Comparison of ENCODE assay signal across 14 cellular contexts in the genomic region with DNA sequence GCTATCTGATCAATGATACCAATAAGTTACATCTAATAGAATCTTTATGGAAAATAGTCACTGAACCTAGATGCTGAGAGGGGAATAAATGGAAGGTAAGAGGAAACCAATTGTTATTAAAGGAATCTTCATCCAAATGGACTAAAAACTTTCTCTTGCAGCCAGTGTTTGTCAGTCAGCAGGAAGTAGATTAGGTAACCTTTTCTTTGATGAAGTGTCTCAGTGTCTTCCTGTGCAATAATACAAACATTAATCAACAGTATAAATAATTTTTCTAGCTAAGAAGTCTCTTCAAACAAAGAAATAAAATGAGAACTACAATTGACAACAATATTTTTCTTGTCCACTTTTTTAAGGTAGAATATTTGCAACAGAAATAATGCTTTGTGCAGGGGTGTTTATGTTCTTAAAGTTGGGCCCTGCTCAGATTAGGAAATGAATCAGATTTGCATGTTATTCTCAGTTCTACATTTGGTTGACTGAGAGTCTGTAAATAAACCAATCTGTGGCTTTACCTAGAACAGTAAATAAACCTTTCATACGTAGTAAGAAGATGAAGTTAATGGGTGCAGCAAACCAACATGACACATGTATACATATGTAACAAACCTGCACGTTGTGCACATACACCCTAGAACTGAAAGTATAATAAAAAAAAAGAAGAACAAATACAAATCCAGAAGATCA.
DNase-seq lines count a peak whose midpoint lies in the region; ATAC-seq, FAIRE-seq and TF ChIP-seq lines count a peak whose summit lies in the region.
"Had no signal": no experiment of that assay in that cellular context is flagged by ENCODE, and none has a peak within 500 bp of the region (broad histone marks: within the 10 kb centered on the region; RNA-seq: fewer than 3 reads in every experiment).

No MANE protein-coding gene starts in this region.

- H4K20me1 ChIP-seq in GM12878 (ENCODE audit: control insufficient read depth, insufficient read depth), result no peaks in the 10 kb centered on the region

- DNase-seq in GM12878 (ENCODE audit: low read depth, low spot score), result peak; percentile 40
- DNase-seq in COLO829 (ENCODE audit: low spot score), result no peak
- DNase-seq in RPMI8226, result no peak
- no peak for DNase-seq in NCI-H2081 treated with DMSO at 0.1 percent for 48 hours (lab: John Stamatoyannopoulos, UW)
- DNase-seq in coronary artery (ENCODE audit: low spot score), result no peak
- DNase-seq: caudate nucleus; CD8-positive, alpha-beta T cell; IMR-90; Peyer's patch; stimulated activated naive CD8-positive, alpha-beta T cell treated with anti-CD3 and anti-CD28 coated beads, Interleukin-15, amount 100 ng/mL, for 72 hours had no signal

- CTCF ChIA-PET in GM12878 (lab: Yijun Ruan, JAX), result no interaction called here

- WGBS in GM12878 (ENCODE audit: insufficient coverage, insufficient replicate concordance, low lambda C conversion rate, missing lambda C conversion rate), result 0% methylated on average over 2 of the region's 2 CpGs

- H3K27me3 ChIP-seq in GM12878 (replicated peaks in 1 of 2; ENCODE audit: control insufficient read depth in 2 of 2, insufficient read depth in 2 of 2, low read length in 1 of 2), result no peaks in the 10 kb centered on the region
- H3K27me3 ChIP-seq: neural progenitor cell, Peyer's patch had no signal

- no peaks in the 10 kb centered on the region for H3K36me3 ChIP-seq in GM12878 (ENCODE audit: control insufficient read depth in 2 of 2, insufficient read depth in 2 of 2, low read length in 1 of 2)
- H3K36me3 ChIP-seq: neural progenitor cell, Peyer's patch had no signal

- SMC1A ChIA-PET in GM12878 (lab: Charles Lee; ENCODE audit: uncharacterized antibody, unreplicated experiment), result no interaction called here

- in situ Hi-C loops in GM12878 (cut with MboI), result no loop called here

- no peak overlapping the region for H3K9ac ChIP-seq in GM12878 (ENCODE audit: control insufficient read depth, insufficient read depth, low read length)
- H3K9ac ChIP-seq: neural progenitor cell had no signal

- peaks cover 3% of the 10 kb centered on the region; the same call in 1 of the 2 replicates for H3K4me1 ChIP-seq in GM12878 (ENCODE audit: control insufficient read depth, insufficient read depth, low read length)
- H3K4me1 ChIP-seq: neural progenitor cell, Peyer's patch had no signal

- POLR2A ChIA-PET in GM12878 (lab: Charles Lee), result no interaction called here

- TF ChIP-seq RAD21 in GM12878 (IDR thresholded peaks at IDR 0.05; ENCODE audit: insufficient read depth, low read depth, low read length), result no peak

- BruUV-seq in GM12878 (replicated peaks; lab: Mats Ljungman, UMichigan), result no TSS peak

- no peak for TF ChIP-seq POLR2A in GM12878 (IDR thresholded peaks at IDR 0.05; ENCODE audit: low read depth, low read length)

- H3K4me3 ChIP-seq in GM12878 (no peak overlapping the region), coronary artery (no peak overlapping the region)
- H3K4me3 ChIP-seq: neural progenitor cell, Peyer's patch had no signal

- peak in 1 of 2 experiments; percentile 56; a peak in 1 of 4 replicates for TF ChIP-seq EP300 in GM12878 (IDR thresholded peaks at IDR 0.05; ENCODE audit: borderline replicate concordance in 1 of 2, control insufficient read depth in 1 of 2, low read depth in 2 of 2, low read length in 2 of 2)

- TF ChIP-seq CTCF in GM12878 (IDR thresholded peaks at IDR 0.05 in 2 of 3, conservative IDR thresholded peaks at IDR 0.05 in 1 of 3; ENCODE audit: control insufficient read depth in 2 of 3, extremely low read depth in 1 of 3, insufficient read depth in 1 of 3, low read depth in 3 of 3, low read length in 3 of 3), result no peak
- no peak for TF ChIP-seq CTCF in coronary artery (IDR thresholded peaks at IDR 0.05)

- intact Hi-C loops in GM12878 (cut with micrococcal nuclease; ENCODE audit: unreplicated experiment), result loop anchor here (10.0 kb wide), 1 partner anchor 321 kb away; no protein-coding TSS in a partner anchor

- peak; percentile 76 for FAIRE-seq in GM12878 (lab: Jason Lieb, UNC)

- no peaks in the 10 kb centered on the region for H3K79me2 ChIP-seq in GM12878 (ENCODE audit: control insufficient read depth, insufficient read depth, low read length)

- no peak overlapping the region; the same call in 1 of the 2 replicates for H2AFZ ChIP-seq in GM12878 (ENCODE audit: control insufficient read depth, low read depth, low read length)
- H2AFZ ChIP-seq: neural progenitor cell had no signal

- RAD21 ChIA-PET in GM12878 (lab: Charles Lee; ENCODE audit: unreplicated experiment), result no interaction called here

- no peak overlapping the region for H3K4me2 ChIP-seq in GM12878 (ENCODE audit: control insufficient read depth, insufficient read depth)
- H3K4me2 ChIP-seq: neural progenitor cell had no signal

- H3K27ac ChIP-seq in GM12878 (ENCODE audit: control insufficient read depth, insufficient read depth), result peak overlapping the region; percentile 8; the same call in 1 of the 2 replicates
- H3K27ac ChIP-seq in coronary artery, result no peak overlapping the region
- H3K27ac ChIP-seq: neural progenitor cell had no signal

- ATAC-seq in GM18873 (IDR thresholded peaks at IDR 0.05; ENCODE audit: low FRiP score, unreplicated experiment) (peak; percentile 92), GM21576 (IDR thresholded peaks at IDR 0.05; ENCODE audit: unreplicated experiment) (peak; percentile 94), HG03097 (IDR thresholded peaks at IDR 0.05; ENCODE audit: low FRiP score, unreplicated experiment) (peak; percentile 77), GM12878 (peak; percentile 96)
- ATAC-seq: CD8-positive, alpha-beta T cell; stimulated activated naive CD8-positive, alpha-beta T cell treated with anti-CD3 and anti-CD28 coated beads, Interleukin-15, amount 100 ng/mL, for 72 hours had no signal

- peaks cover 6% of the 10 kb centered on the region for H3K9me3 ChIP-seq in GM12878 (replicated peaks; ENCODE audit: control insufficient read depth, insufficient read depth, low read length)
- H3K9me3 ChIP-seq: Peyer's patch had no signal

TF ChIP-seq in GM12878, 131 proteins besides CTCF, POLR2A, EP300 and RAD21 (continues in another document):
- peak; percentile 81 for TF ChIP-seq RUNX3 (IDR thresholded peaks at IDR 0.05; ENCODE audit: low read length)
- TF ChIP-seq SIN3A (IDR thresholded peaks at IDR 0.05; ENCODE audit: low read depth, low read length), result no peak
- TF ChIP-seq CBX5 (IDR thresholded peaks at IDR 0.05; ENCODE audit: low read depth), result 0 out of 2 replicates have a peak, but pooled peaks have one; percentile 66
- TF ChIP-seq MTA2 (IDR thresholded peaks at IDR 0.05; ENCODE audit: low read depth), result peak; percentile 54; the same call in 1 of the 2 replicates
- TF ChIP-seq CEBPB (IDR thresholded peaks at IDR 0.05; ENCODE audit: borderline replicate concordance in 1 of 2, low read depth in 2 of 2, low read length in 2 of 2), result 0 out of 4 replicates have a peak, but pooled peaks of 1 of the 2 experiments have one; percentile 37
- peak; percentile 86 for TF ChIP-seq MEF2A (IDR thresholded peaks at IDR 0.05; ENCODE audit: insufficient read depth, low read depth, low read length)
- no peak for TF ChIP-seq MYC (IDR thresholded peaks at IDR 0.05; ENCODE audit: insufficient read depth, insufficient read length, insufficient replicate concordance, low read length, severe bottlenecking)
- TF ChIP-seq BCL11A (IDR thresholded peaks at IDR 0.05; ENCODE audit: low read depth, low read length), result 0 out of 2 replicates have a peak, but pooled peaks have one; percentile 19
- TF ChIP-seq CREM (IDR thresholded peaks at IDR 0.05; ENCODE audit: low read depth), result peak; percentile 28; the same call in 1 of the 2 replicates
- 0 out of 4 replicates have a peak, but pooled peaks of 1 of the 2 experiments have one; percentile 11 for TF ChIP-seq BHLHE40 (IDR thresholded peaks at IDR 0.05; ENCODE audit: borderline replicate concordance in 1 of 2, low read depth in 2 of 2, low read length in 1 of 2)
- TF ChIP-seq ATF2 (IDR thresholded peaks at IDR 0.05; ENCODE audit: low read length), result peak; percentile 68
- TF ChIP-seq SPI1 (IDR thresholded peaks at IDR 0.05; ENCODE audit: borderline replicate concordance, insufficient read depth, low read depth, low read length), result peak; percentile 81
- TF ChIP-seq SUZ12 (IDR thresholded peaks at IDR 0.05; ENCODE audit: unreplicated experiment), result no peak
- no peak for TF ChIP-seq PAX5 (IDR thresholded peaks at IDR 0.05; ENCODE audit: borderline replicate concordance, low read depth, low read length)
- no peak for TF ChIP-seq SMARCA5 (IDR thresholded peaks at IDR 0.05)
- TF ChIP-seq MEF2B (IDR thresholded peaks at IDR 0.05; ENCODE audit: partially characterized antibody, poor library complexity, severe bottlenecking), result peak; percentile 73
- TF ChIP-seq ZNF384 (IDR thresholded peaks at IDR 0.05; ENCODE audit: borderline replicate concordance, low read depth, low read length), result peak; percentile 21; the same call in 1 of the 2 replicates
- TF ChIP-seq FOXM1 (IDR thresholded peaks at IDR 0.05; ENCODE audit: low read depth, low read length), result peak; percentile 59; the same call in 1 of the 2 replicates
- peak; percentile 74 for TF ChIP-seq NFIC (IDR thresholded peaks at IDR 0.05; ENCODE audit: low read depth, low read length)
- TF ChIP-seq POU2F2 (IDR thresholded peaks at IDR 0.05; ENCODE audit: borderline replicate concordance, low read depth, low read length), result peak; percentile 91
- TF ChIP-seq GABPA (IDR thresholded peaks at IDR 0.05; ENCODE audit: low read depth), result 0 out of 2 replicates have a peak, but pooled peaks have one; percentile 14
